Comparison of ENCODE assay signal across 21 cellular contexts in genomic region chr14:104114421-104115130, GRCh38. TPM values are rescaled to one million over a fixed set of nuclear protein-coding genes. Genes with fewer than 3 reads are reported as not detected.
DNase-seq lines count a peak whose midpoint lies in the region; ATAC-seq, FAIRE-seq and TF ChIP-seq lines count a peak whose summit lies in the region.
"Had no signal": no experiment of that assay in that cellular context is flagged by ENCODE, and none has a peak within 500 bp of the region (broad histone marks: within the 10 kb centered on the region; RNA-seq: fewer than 3 reads in every experiment).

No MANE protein-coding gene starts in this region.

- no peak for TF ChIP-seq RAD21 in HepG2 (CRISPR knock-in tag; IDR thresholded peaks at IDR 0.05)

- H3K36me3 ChIP-seq in right lobe of liver = no peaks in the 10 kb centered on the region
- H3K36me3 ChIP-seq in HepG2 (replicated peaks in 1 of 2; ENCODE audit: control insufficient read depth in 1 of 2, insufficient read depth in 2 of 2, low read length in 2 of 2) = no peaks in the 10 kb centered on the region
- no peaks in the 10 kb centered on the region for H3K36me3 ChIP-seq in lower lobe of right lung
- no peaks in the 10 kb centered on the region for H3K36me3 ChIP-seq in suprapubic skin
- H3K36me3 ChIP-seq in prostate gland = no peaks in the 10 kb centered on the region
- H3K36me3 ChIP-seq: ascending aorta, gastroesophageal sphincter, tibial nerve had no signal

- H2AFZ ChIP-seq in HepG2 (ENCODE audit: low read length) = no peak overlapping the region

- TF ChIP-seq EP300 in HepG2 (IDR thresholded peaks at IDR 0.05; ENCODE audit: low read depth in 2 of 2, low read length in 2 of 2) (no peak), HepG2 (CRISPR knock-in tag; IDR thresholded peaks at IDR 0.05; ENCODE audit: borderline replicate concordance) (no peak), suprapubic skin (IDR thresholded peaks at IDR 0.05) (no peak)

- no peak for TF ChIP-seq CTCF in right lobe of liver (IDR thresholded peaks at IDR 0.05)
- no peak for TF ChIP-seq CTCF in HepG2 (CRISPR knock-in tag; IDR thresholded peaks at IDR 0.05)
- no peak for TF ChIP-seq CTCF in lower lobe of right lung (IDR thresholded peaks at IDR 0.05)
- TF ChIP-seq CTCF in suprapubic skin (IDR thresholded peaks at IDR 0.05) = no peak
- no peak for TF ChIP-seq CTCF in prostate gland (IDR thresholded peaks at IDR 0.05)

- 40% methylated on average over 1 of the region's 26 CpGs for WGBS in right lobe of liver (ENCODE audit: insufficient coverage, low coverage, low lambda C conversion rate, missing lambda C conversion rate)
- 0% methylated on average over 8 of the region's 26 CpGs for WGBS in HepG2 (ENCODE audit: low lambda C conversion rate)
- WGBS in suprapubic skin = 66% methylated on average over 12 of the region's 26 CpGs
- 83% methylated on average over 20 of the region's 26 CpGs for WGBS in prostate gland

- CTCF ChIA-PET in HepG2 (lab: Yijun Ruan, JAX; ENCODE audit: low intra/inter-chr PET ratio, low total read pairs) = no interaction called here

- H3K4me3 ChIP-seq in right lobe of liver (no peak overlapping the region), HepG2 (replicated peaks in 1 of 3; ENCODE audit: insufficient read depth in 1 of 3, low read depth in 2 of 3, low read length in 3 of 3) (no peak overlapping the region), lower lobe of right lung (no peak overlapping the region), suprapubic skin (no peak overlapping the region), prostate gland (no peak overlapping the region)
- H3K4me3 ChIP-seq: ascending aorta, gastroesophageal sphincter, K562, tibial nerve had no signal

- in situ Hi-C loops in HepG2 (cut with HindIII; ENCODE audit: extremely low pct_ligation_motif_present, low pct_unique_long_range_greater_than_20kb) = no loop called here

- BruUV-seq in HepG2 (replicated peaks; lab: Mats Ljungman, UMichigan) = no TSS peak

- DNase-seq in right lobe of liver = peak; percentile 17 to 46 (median 46)
- DNase-seq in HepG2 (ENCODE audit: low spot score) = no peak
- DNase-seq in ecto neural progenitor cell (ENCODE audit: low spot score) = peak; percentile 40
- DNase-seq in lower lobe of right lung = peak; percentile 47
- peak; percentile 64 to 76 for DNase-seq in suprapubic skin (ENCODE audit: low spot score in 2 of 2)
- no peak for DNase-seq in prostate gland (ENCODE audit: low spot score)
- no peak for DNase-seq in SHP77 treated with DMSO at 0.1 percent for 48 hours (lab: John Stamatoyannopoulos, UW)
- DNase-seq: activated CD4-positive, alpha-beta T cell treated with anti-CD3 and anti-CD28 coated beads, Interleukin-2, amount 10 ng/mL, durations not matched to agents 7 days and 5 days; activated gamma-delta T cell treated with Interleukin-2 at 50 U/mL for 16 hours; CD8-positive, alpha-beta T cell; effector CD8-positive, alpha-beta T cell; NCI-H526 treated with DMSO at 0.1 percent for 48 hours; retina; SHP77; stimulated activated naive CD4-positive, alpha-beta T cell had no signal

- H3K4me1 ChIP-seq in right lobe of liver (peaks cover 0 to 12% (median 0%) of the 10 kb centered on the region in 4 donors), HepG2 (ENCODE audit: insufficient read depth, low read length) (no peaks in the 10 kb centered on the region), lower lobe of right lung (no peaks in the 10 kb centered on the region), suprapubic skin (peaks cover 74% of the 10 kb centered on the region), prostate gland (replicated peaks) (peaks cover 2% of the 10 kb centered on the region)
- H3K4me1 ChIP-seq: ascending aorta had no signal

- H3K79me2 ChIP-seq in HepG2 (ENCODE audit: insufficient read depth, low read length) = no peaks in the 10 kb centered on the region

- no peaks in the 10 kb centered on the region for H3K9me3 ChIP-seq in right lobe of liver
- no peaks in the 10 kb centered on the region for H3K9me3 ChIP-seq in HepG2 (ENCODE audit: low read length)
- no peaks in the 10 kb centered on the region for H3K9me3 ChIP-seq in lower lobe of right lung
- no peaks in the 10 kb centered on the region for H3K9me3 ChIP-seq in suprapubic skin
- no peaks in the 10 kb centered on the region for H3K9me3 ChIP-seq in prostate gland
- H3K9me3 ChIP-seq: ascending aorta, gastroesophageal sphincter, tibial nerve had no signal

- FAIRE-seq in HepG2 (lab: Jason Lieb, UNC) = no peak
- FAIRE-seq: H54, K562 had no signal

- POLR2A ChIA-PET in HepG2 (lab: Yijun Ruan, JAX) = no interaction called here

- H3K27me3 ChIP-seq in right lobe of liver (no peaks in the 10 kb centered on the region), HepG2 (ENCODE audit: control insufficient read depth in 1 of 2, insufficient read depth in 2 of 2, low read length in 2 of 2) (peaks cover 4 to 27% of the 10 kb centered on the region in 2 experiments), lower lobe of right lung (ENCODE audit: low read depth) (peaks cover 44% of the 10 kb centered on the region), suprapubic skin (peaks cover 52% of the 10 kb centered on the region), prostate gland (replicated peaks; ENCODE audit: insufficient read depth) (peaks cover 2% of the 10 kb centered on the region)
- H3K27me3 ChIP-seq: ascending aorta had no signal

- no peak overlapping the region for H3K9ac ChIP-seq in HepG2 (ENCODE audit: insufficient read depth, low read depth, low read length)

- no peak overlapping the region for H3K4me2 ChIP-seq in HepG2 (ENCODE audit: low read depth, low read length)

- ATAC-seq in right lobe of liver (no peak), HepG2 (no peak), lower lobe of right lung (no peak), HG02588 (IDR thresholded peaks at IDR 0.05; ENCODE audit: unreplicated experiment) (no peak)
- ATAC-seq: CD8-positive, alpha-beta T cell; gastroesophageal sphincter; K562 had no signal

- TF ChIP-seq POLR2A in right lobe of liver (IDR thresholded peaks at IDR 0.05) = no peak
- TF ChIP-seq POLR2A in HepG2 (IDR thresholded peaks at IDR 0.05; ENCODE audit: insufficient read depth in 1 of 2, low read depth in 2 of 2, low read length in 2 of 2) = no peak
- TF ChIP-seq POLR2A in suprapubic skin (IDR thresholded peaks at IDR 0.05) = no peak
- no peak for TF ChIP-seq POLR2A in prostate gland (IDR thresholded peaks at IDR 0.05)

- H4K20me1 ChIP-seq in HepG2 (ENCODE audit: insufficient read depth, low read length) = no peaks in the 10 kb centered on the region

- intact Hi-C loops in right lobe of liver (cut with DNase I) = no loop called here
- intact Hi-C loops in HepG2 (cut with micrococcal nuclease; ENCODE audit: unreplicated experiment) = no loop called here
- intact Hi-C loops in lower lobe of right lung (cut with DNase I) = no loop called here
- intact Hi-C loops in prostate gland (cut with DNase I) = no loop called here

- no peak overlapping the region for H3K27ac ChIP-seq in right lobe of liver
- no peak overlapping the region for H3K27ac ChIP-seq in HepG2 (ENCODE audit: extremely low read length, insufficient read depth, low read length)
- H3K27ac ChIP-seq in lower lobe of right lung = no peak overlapping the region
- peak overlapping the region; percentile 95 for H3K27ac ChIP-seq in suprapubic skin
- no peak overlapping the region for H3K27ac ChIP-seq in prostate gland
- H3K27ac ChIP-seq: ascending aorta, gastroesophageal sphincter, tibial nerve had no signal

RNA-seq across cellular contexts. Expression of gene KIF26A, which starts 23.8 kb away (rescaled TPM):
- 1 to 10 TPM in 4 of 6 experiments, under 1 TPM in 2; 0.79 to 1.5 (median 1.1) TPM for total RNA-seq in right lobe of liver
- total RNA-seq in HepG2 (2016; rRNA removed; fragmentation: Illumina TruSeq; extraction: Trizol) = not detected in 2 replicates
- not detected in 2 replicates for total RNA-seq in HepG2 (2016; cell fraction: cytosol; rRNA removed; fragmentation: Illumina TruSeq; extraction: Trizol; ENCODE audit: low read depth)
- not detected in 2 replicates for total RNA-seq in HepG2 (2016; cell fraction: insoluble cytoplasmic fraction; rRNA removed; fragmentation: Illumina TruSeq; extraction: Trizol)
- total RNA-seq in HepG2 (2016; cell fraction: membrane; rRNA removed; fragmentation: Illumina TruSeq; extraction: Trizol) = not detected in 2 replicates
- total RNA-seq in HepG2 (2016; cell fraction: nucleus; rRNA removed; fragmentation: Illumina TruSeq; extraction: Trizol) = not detected in 2 replicates
- polyA plus RNA-seq in HepG2 (2011; rRNA removed) = not detected in 2 replicates
- not detected in 2 replicates for polyA plus RNA-seq in HepG2 (2011; cell fraction: cytosol; rRNA removed)
- polyA plus RNA-seq in HepG2 (2011; cell fraction: nucleus; rRNA removed) = not detected in 2 replicates
- polyA plus RNA-seq in HepG2 (2012) = not detected in 2 replicates
- polyA plus RNA-seq in HepG2 (2016; cell fraction: cytosol; fragmentation: Illumina TruSeq; extraction: Trizol; ENCODE audit: low read depth) = not detected in 2 replicates
- polyA plus RNA-seq in HepG2 (2016; cell fraction: insoluble cytoplasmic fraction; fragmentation: Illumina TruSeq; extraction: Trizol; ENCODE audit: low read depth) = not detected in 2 replicates
- not detected in 2 replicates for polyA plus RNA-seq in HepG2 (2016; cell fraction: membrane; fragmentation: Illumina TruSeq; extraction: Trizol; ENCODE audit: low read depth)
- not detected in 2 replicates for polyA plus RNA-seq in HepG2 (2016; cell fraction: nucleus; fragmentation: Illumina TruSeq; extraction: Trizol; ENCODE audit: insufficient read depth, low read depth)
- 0.02 and 12.4 TPM in 2 replicates for polyA minus RNA-seq in HepG2 (2011; rRNA and poly(A)+ RNA removed; ENCODE audit: low replicate concordance)
- 0.18 and 0.30 TPM in 2 replicates for polyA minus RNA-seq in HepG2 (2011; cell fraction: cytosol; rRNA and poly(A)+ RNA removed)
- polyA minus RNA-seq in HepG2 (2011; cell fraction: nucleus; rRNA and poly(A)+ RNA removed) = 0.13 TPM in 1 of 2 replicates, not detected in the other
- total RNA-seq in lower lobe of right lung = 4.4 TPM
- total RNA-seq in suprapubic skin = 1 to 10 TPM; 2.1 to 6.1 (median 4.6) TPM
- 10 to 100 TPM in 1 of 2 donors, 1 to 10 TPM in 1; 1.6 to 13.9 TPM for total RNA-seq in prostate gland
- polyA plus RNA-seq: K562 had no signal

RNA-seq across cellular contexts. Expression of gene ASPG, which starts 29.1 kb away (rescaled TPM):
- total RNA-seq in right lobe of liver (100 to 1,000 TPM in 3 of 6 experiments, 10 to 100 TPM in 3; 37.3 to 232 (median 110) TPM), HepG2 (2016; rRNA removed; fragmentation: Illumina TruSeq; extraction: Trizol) (not detected in 2 replicates), lower lobe of right lung (4.6 TPM), suprapubic skin (10 to 100 TPM; 26.0 to 38.5 (median 28.2) TPM), prostate gland (1 to 10 TPM in 1 of 2 donors, not detected in 1; 2.3 TPM)
- not detected in 2 replicates for total RNA-seq in HepG2 (2016; cell fraction: cytosol; rRNA removed; fragmentation: Illumina TruSeq; extraction: Trizol; ENCODE audit: low read depth)
- not detected in 2 replicates for total RNA-seq in HepG2 (2016; cell fraction: insoluble cytoplasmic fraction; rRNA removed; fragmentation: Illumina TruSeq; extraction: Trizol)
- not detected in 2 replicates for total RNA-seq in HepG2 (2016; cell fraction: membrane; rRNA removed; fragmentation: Illumina TruSeq; extraction: Trizol)
- not detected in 2 replicates for total RNA-seq in HepG2 (2016; cell fraction: nucleus; rRNA removed; fragmentation: Illumina TruSeq; extraction: Trizol)
- polyA plus RNA-seq in HepG2 (2011; rRNA removed) = not detected in 2 replicates
- not detected in 2 replicates for polyA plus RNA-seq in HepG2 (2011; cell fraction: cytosol; rRNA removed)
- polyA plus RNA-seq in HepG2 (2011; cell fraction: nucleus; rRNA removed) = not detected in 2 replicates
- polyA plus RNA-seq in HepG2 (2012) = not detected in 2 replicates
- polyA plus RNA-seq in HepG2 (2016; cell fraction: cytosol; fragmentation: Illumina TruSeq; extraction: Trizol; ENCODE audit: low read depth) = not detected in 2 replicates
- polyA plus RNA-seq in HepG2 (2016; cell fraction: insoluble cytoplasmic fraction; fragmentation: Illumina TruSeq; extraction: Trizol; ENCODE audit: low read depth) = not detected in 2 replicates
- not detected in 2 replicates for polyA plus RNA-seq in HepG2 (2016; cell fraction: membrane; fragmentation: Illumina TruSeq; extraction: Trizol; ENCODE audit: low read depth)
- polyA plus RNA-seq in HepG2 (2016; cell fraction: nucleus; fragmentation: Illumina TruSeq; extraction: Trizol; ENCODE audit: insufficient read depth, low read depth) = not detected in 2 replicates
- 0.37 TPM in 1 of 2 replicates, not detected in the other for polyA minus RNA-seq in HepG2 (2011; rRNA and poly(A)+ RNA removed; ENCODE audit: low replicate concordance)
- not detected in 2 replicates for polyA minus RNA-seq in HepG2 (2011; cell fraction: cytosol; rRNA and poly(A)+ RNA removed)
- not detected in 2 replicates for polyA minus RNA-seq in HepG2 (2011; cell fraction: nucleus; rRNA and poly(A)+ RNA removed)
- total RNA-seq: activated CD4-positive, alpha-beta T cell treated with anti-CD3 and anti-CD28 coated beads, Interleukin-2, amount 10 ng/mL, durations not matched to agents 7 days and 5 days; ascending aorta; CD8-positive, alpha-beta T cell had no signal
- polyA plus RNA-seq: K562 had no signal

Comparison
In these comparisons a context has a peak if more than half of its experiments do, and no peak if none do; other contexts are left out.
1. DNase-seq: peak in right lobe of liver (3 of 3), ecto neural progenitor cell (single experiment), lower lobe of right lung (single experiment) and suprapubic skin (2 of 2); none in HepG2 (single experiment), prostate gland (single experiment) and SHP77 treated with DMSO at 0.1 percent for 48 hours (single experiment).